ENCODE assay signal across 9 cellular contexts in the genomic region with DNA sequence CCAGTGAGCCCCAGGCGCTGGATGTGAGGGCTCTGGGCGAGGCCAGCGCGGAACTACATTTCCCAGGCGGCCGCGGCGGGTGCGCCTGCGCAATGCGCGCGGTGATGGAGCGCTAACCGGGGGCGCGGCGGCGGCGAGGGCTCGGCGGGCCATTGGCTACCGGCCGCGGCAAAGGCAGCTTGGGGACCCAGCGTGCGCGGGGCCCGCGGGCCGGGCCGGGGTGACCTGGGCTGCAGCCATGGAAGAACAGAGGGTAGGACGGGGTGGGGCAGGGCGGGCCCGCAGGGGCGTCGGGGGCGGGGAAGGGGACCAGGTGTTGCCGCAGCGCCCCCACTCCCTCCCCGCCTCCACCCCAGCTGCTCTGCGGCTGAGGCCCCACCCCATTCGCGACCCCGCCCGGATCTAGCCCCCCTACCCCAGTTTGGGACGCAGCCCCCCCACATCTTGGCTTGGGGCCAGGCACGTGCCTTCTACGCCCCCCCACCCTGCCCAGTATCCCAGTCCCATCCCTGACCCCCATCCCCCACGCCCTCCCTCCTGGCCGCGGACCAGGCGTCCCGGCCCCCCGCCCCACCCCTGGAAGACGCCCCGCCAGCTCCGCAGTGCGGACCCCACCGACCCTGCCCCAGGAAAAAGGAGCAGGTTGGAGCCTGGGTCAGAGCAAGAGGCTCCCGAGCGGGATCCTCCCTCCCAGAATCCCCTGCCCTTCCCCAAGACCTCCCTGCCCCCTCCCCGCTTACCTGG. TPM values are rescaled to one million over a fixed set of nuclear protein-coding genes. Genes with fewer than 3 reads are reported as not detected.
DNase-seq lines count a peak whose midpoint lies in the region; ATAC-seq, FAIRE-seq and TF ChIP-seq lines count a peak whose summit lies in the region.
"Had no signal": no experiment of that assay in that cellular context is flagged by ENCODE, and none has a peak within 500 bp of the region (broad histone marks: within the 10 kb centered on the region; RNA-seq: fewer than 3 reads in every experiment).

A gene (plus strand): TSS at position 90 of the 744 bp plus-strand sequence. CDS start 149 bp downstream, at position 239.

- no peak for FAIRE-seq in astrocyte (lab: Jason Lieb, UNC)
- FAIRE-seq: TTC549 had no signal

- H3K79me2 ChIP-seq in KMS-11 (ENCODE audit: insufficient read depth, low read depth), result no peaks in the 10 kb centered on the region
- no peaks in the 10 kb centered on the region for H3K79me2 ChIP-seq in astrocyte (ENCODE audit: insufficient read depth, low read length)

- peak within 1 kb of the TSS; percentile 76 for H3K4me3 Mint-ChIP-seq in T-helper 1 cell treated with Interleukin-12 subunit alpha and Interleukin-12 subunit beta and Interleukin-4 antibody, amounts not matched to agents 30 μg/mL and 1 μg/mL, for 36 hours
- peak within 1 kb of the TSS; percentile 81 for H3K4me3 Mint-ChIP-seq in astrocyte (ENCODE audit: unreplicated experiment)

- TF ChIP-seq CTCF in KMS-11 (conservative IDR thresholded peaks at IDR 0.05; ENCODE audit: low read depth, low read length), result no peak
- no peak for TF ChIP-seq CTCF in astrocyte (IDR thresholded peaks at IDR 0.05; ENCODE audit: insufficient read depth, low read depth, low read length)
- no peak for TF ChIP-seq CTCF in psoas muscle (IDR thresholded peaks at IDR 0.05)

- H3K4me2 ChIP-seq in KMS-11, result no peak within 1 kb of the TSS
- peak within 1 kb of the TSS; percentile 80 for H3K4me2 ChIP-seq in astrocyte (ENCODE audit: low read length)

- peak within 1 kb of the TSS; percentile 34; the same call in 1 of the 2 replicates for H2AFZ ChIP-seq in KMS-11 (ENCODE audit: low read depth)
- peak within 1 kb of the TSS; percentile 76 for H2AFZ ChIP-seq in astrocyte (ENCODE audit: low read depth, low read length)

- peak within 1 kb of the TSS; percentile 83 for H3K27ac Mint-ChIP-seq in T-helper 1 cell treated with Interleukin-12 subunit alpha and Interleukin-12 subunit beta and Interleukin-4 antibody, amounts not matched to agents 30 μg/mL and 1 μg/mL, for 36 hours
- H3K27ac Mint-ChIP-seq in astrocyte (ENCODE audit: unreplicated experiment), result peak within 1 kb of the TSS; percentile 41

- H3K4me1 ChIP-seq in KMS-11 (ENCODE audit: low read depth, poor library complexity, severe bottlenecking) (no peaks in the 10 kb centered on the region), astrocyte (ENCODE audit: insufficient read depth, low read length) (no peaks in the 10 kb centered on the region), psoas muscle (no peaks in the 10 kb centered on the region)

- peaks cover 24% of the 10 kb centered on the region for H3K4me1 Mint-ChIP-seq in T-helper 1 cell treated with Interleukin-12 subunit alpha and Interleukin-12 subunit beta and Interleukin-4 antibody, amounts not matched to agents 30 μg/mL and 1 μg/mL, for 36 hours (ENCODE audit: low read depth)
- H3K4me1 Mint-ChIP-seq in astrocyte (ENCODE audit: low read depth, unreplicated experiment), result peaks cover 2% of the 10 kb centered on the region

- H3K9me3 Mint-ChIP-seq in T-helper 1 cell treated with Interleukin-12 subunit alpha and Interleukin-12 subunit beta and Interleukin-4 antibody, amounts not matched to agents 30 μg/mL and 1 μg/mL, for 36 hours, result no peaks in the 10 kb centered on the region
- no peaks in the 10 kb centered on the region for H3K9me3 Mint-ChIP-seq in astrocyte (ENCODE audit: unreplicated experiment)

- H3K4me3 ChIP-seq in KMS-11 (IDR thresholded peaks at IDR 0.05; ENCODE audit: insufficient read depth, low read depth, low read length) (no peak within 1 kb of the TSS), astrocyte (ENCODE audit: insufficient read depth, low read depth, low read length) (no peak within 1 kb of the TSS), psoas muscle (no peak within 1 kb of the TSS)

- H3K27me3 ChIP-seq in KMS-11 (ENCODE audit: insufficient read depth, low read depth) (no peaks in the 10 kb centered on the region; the same call in 1 of the 2 replicates), astrocyte (ENCODE audit: insufficient read depth, low read length) (no peaks in the 10 kb centered on the region), psoas muscle (ENCODE audit: insufficient read depth in 3 of 3, low read length in 2 of 3) (peaks cover 0 to 38% (median 8%) of the 10 kb centered on the region in 3 donors)

- no peaks in the 10 kb centered on the region for H4K20me1 ChIP-seq in KMS-11 (ENCODE audit: insufficient read depth)
- H4K20me1 ChIP-seq in astrocyte (ENCODE audit: insufficient read depth, low read length), result no peaks in the 10 kb centered on the region

- H3K36me3 Mint-ChIP-seq in T-helper 1 cell treated with Interleukin-12 subunit alpha and Interleukin-12 subunit beta and Interleukin-4 antibody, amounts not matched to agents 30 μg/mL and 1 μg/mL, for 36 hours (ENCODE audit: low read depth), result peaks cover 11% of the 10 kb centered on the region
- H3K36me3 Mint-ChIP-seq in astrocyte (ENCODE audit: low read depth, unreplicated experiment), result peaks cover 2% of the 10 kb centered on the region

- ATAC-seq in psoas muscle, result no peak
- ATAC-seq in HG03460 (IDR thresholded peaks at IDR 0.05; ENCODE audit: unreplicated experiment), result no peak

- DNase-seq in DMS153 (lab: John Stamatoyannopoulos, UW) (peak; percentile 20), astrocyte (ENCODE audit: low read depth) (no peak), kidney tubule cell (ENCODE audit: low spot score) (peak; percentile 23), psoas muscle (no peak)
- peak; percentile 33 to 40 for DNase-seq in stimulated activated CD8-positive, alpha-beta memory T cell treated with anti-CD3 and anti-CD28 coated beads, Interleukin-2, amount 100 ng/mL, for 1 hour (ENCODE audit: low read depth in 2 of 2)

- 1 to 5% (median 2%) methylated on average over 30 to 63 of the region's 63 CpGs for WGBS in psoas muscle, 3 donors

- no peak within 1 kb of the TSS for H3K27ac ChIP-seq in KMS-11
- no peak within 1 kb of the TSS for H3K27ac ChIP-seq in astrocyte (ENCODE audit: low read depth, low read length)
- no peak within 1 kb of the TSS for H3K27ac ChIP-seq in psoas muscle

- H3K36me3 ChIP-seq in KMS-11 (ENCODE audit: insufficient read depth) (no peaks in the 10 kb centered on the region), astrocyte (ENCODE audit: insufficient read depth, low read length) (no peaks in the 10 kb centered on the region), psoas muscle (ENCODE audit: insufficient read depth in 1 of 2, low read depth in 1 of 2) (no peaks in the 10 kb centered on the region)

- no peak within 1 kb of the TSS for H3K9ac ChIP-seq in KMS-11
- H3K9ac ChIP-seq in astrocyte (ENCODE audit: low read length), result no peak within 1 kb of the TSS

- intact Hi-C loops in psoas muscle (cut with DNase I), result no loop called here

- no peaks in the 10 kb centered on the region for H3K9me3 ChIP-seq in astrocyte (ENCODE audit: insufficient read depth, low read depth, low read length)
- no peaks in the 10 kb centered on the region for H3K9me3 ChIP-seq in psoas muscle

- no peaks in the 10 kb centered on the region for H3K27me3 Mint-ChIP-seq in T-helper 1 cell treated with Interleukin-12 subunit alpha and Interleukin-12 subunit beta and Interleukin-4 antibody, amounts not matched to agents 30 μg/mL and 1 μg/mL, for 36 hours (ENCODE audit: low read depth)
- peaks cover 6% of the 10 kb centered on the region for H3K27me3 Mint-ChIP-seq in astrocyte (ENCODE audit: low read depth, unreplicated experiment)

RNA-seq across cellular contexts. Expression of the gene that starts here (rescaled TPM):
- 15.0 and 15.1 TPM in 2 replicates for total RNA-seq in astrocyte
- total RNA-seq in psoas muscle, result not detected
- polyA plus RNA-seq in psoas muscle, result under 1 TPM in 1 of 3 donors, not detected in 2; 0.08 TPM

Comparison
In these comparisons a context has a peak if more than half of its experiments do, and no peak if none do; other contexts are left out.
1. RNA of the gene that starts here (total RNA-seq): 15.0 to 15.1 TPM in astrocyte; not detected in psoas muscle; every median in the first group is over 10 times any median in the second.
2. DNase-seq: peak in DMS153 (single experiment), kidney tubule cell (single experiment) and stimulated activated CD8-positive, alpha-beta memory T cell treated with anti-CD3 and anti-CD28 coated beads, Interleukin-2, amount 100 ng/mL, for 1 hour (2 of 2); none in astrocyte (single experiment) and psoas muscle (0 of 2).